Comparison of ENCODE assay signal across 1 cellular context in the genomic region with DNA sequence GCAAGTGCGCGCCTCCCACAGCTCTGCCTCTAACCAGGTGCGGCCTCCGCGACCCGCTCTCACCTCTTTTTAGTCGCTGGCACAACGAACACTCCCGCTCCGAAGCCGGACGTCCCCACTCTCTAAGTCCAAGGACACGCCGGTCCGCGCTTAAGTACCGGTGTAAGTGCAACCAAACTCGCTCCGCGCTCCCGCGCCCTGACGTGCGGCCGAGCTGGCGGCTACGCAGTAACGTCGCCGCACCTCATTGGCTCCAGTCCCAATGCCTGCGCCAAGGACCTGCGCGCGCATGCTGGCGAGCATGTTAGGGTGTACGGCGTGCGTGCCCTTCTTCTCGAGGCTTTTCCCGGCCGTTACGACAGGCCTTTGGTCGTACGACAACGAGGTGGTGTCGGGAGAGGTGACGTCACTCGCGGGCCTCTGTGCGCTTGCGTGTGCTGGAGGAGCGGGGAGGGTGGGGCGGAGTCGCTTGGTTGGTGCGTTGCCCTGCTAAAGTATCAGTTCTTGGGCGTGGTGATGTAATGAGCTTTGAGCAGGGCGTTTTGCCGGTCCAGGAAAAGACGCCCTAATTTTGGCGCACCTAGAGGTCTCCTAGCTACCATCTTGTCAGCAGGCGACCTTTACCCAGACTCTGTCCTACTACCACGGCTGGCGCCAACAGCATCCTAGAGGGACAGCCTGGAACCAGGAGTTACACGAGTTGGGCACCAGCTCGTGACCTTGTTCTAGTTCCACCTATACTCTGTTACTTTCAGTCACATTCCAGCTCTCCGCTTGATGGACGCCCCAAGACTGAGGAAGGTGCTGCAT.
A peak's percentile ranks its signal among the peaks of the same experiment; 100 is the strongest.
TF ChIP-seq lines count a peak whose summit lies in the region.

A gene (minus strand): TSS at position 124 of the 810 bp plus-strand sequence. CDS start 1,141 bp downstream, outside the sequence.

TF ChIP-seq in HEK293, 187 proteins besides CTCF, POLR2A, EP300 and RAD21 (continued from another document and continues in another):
- TF ChIP-seq, protein P1, sequence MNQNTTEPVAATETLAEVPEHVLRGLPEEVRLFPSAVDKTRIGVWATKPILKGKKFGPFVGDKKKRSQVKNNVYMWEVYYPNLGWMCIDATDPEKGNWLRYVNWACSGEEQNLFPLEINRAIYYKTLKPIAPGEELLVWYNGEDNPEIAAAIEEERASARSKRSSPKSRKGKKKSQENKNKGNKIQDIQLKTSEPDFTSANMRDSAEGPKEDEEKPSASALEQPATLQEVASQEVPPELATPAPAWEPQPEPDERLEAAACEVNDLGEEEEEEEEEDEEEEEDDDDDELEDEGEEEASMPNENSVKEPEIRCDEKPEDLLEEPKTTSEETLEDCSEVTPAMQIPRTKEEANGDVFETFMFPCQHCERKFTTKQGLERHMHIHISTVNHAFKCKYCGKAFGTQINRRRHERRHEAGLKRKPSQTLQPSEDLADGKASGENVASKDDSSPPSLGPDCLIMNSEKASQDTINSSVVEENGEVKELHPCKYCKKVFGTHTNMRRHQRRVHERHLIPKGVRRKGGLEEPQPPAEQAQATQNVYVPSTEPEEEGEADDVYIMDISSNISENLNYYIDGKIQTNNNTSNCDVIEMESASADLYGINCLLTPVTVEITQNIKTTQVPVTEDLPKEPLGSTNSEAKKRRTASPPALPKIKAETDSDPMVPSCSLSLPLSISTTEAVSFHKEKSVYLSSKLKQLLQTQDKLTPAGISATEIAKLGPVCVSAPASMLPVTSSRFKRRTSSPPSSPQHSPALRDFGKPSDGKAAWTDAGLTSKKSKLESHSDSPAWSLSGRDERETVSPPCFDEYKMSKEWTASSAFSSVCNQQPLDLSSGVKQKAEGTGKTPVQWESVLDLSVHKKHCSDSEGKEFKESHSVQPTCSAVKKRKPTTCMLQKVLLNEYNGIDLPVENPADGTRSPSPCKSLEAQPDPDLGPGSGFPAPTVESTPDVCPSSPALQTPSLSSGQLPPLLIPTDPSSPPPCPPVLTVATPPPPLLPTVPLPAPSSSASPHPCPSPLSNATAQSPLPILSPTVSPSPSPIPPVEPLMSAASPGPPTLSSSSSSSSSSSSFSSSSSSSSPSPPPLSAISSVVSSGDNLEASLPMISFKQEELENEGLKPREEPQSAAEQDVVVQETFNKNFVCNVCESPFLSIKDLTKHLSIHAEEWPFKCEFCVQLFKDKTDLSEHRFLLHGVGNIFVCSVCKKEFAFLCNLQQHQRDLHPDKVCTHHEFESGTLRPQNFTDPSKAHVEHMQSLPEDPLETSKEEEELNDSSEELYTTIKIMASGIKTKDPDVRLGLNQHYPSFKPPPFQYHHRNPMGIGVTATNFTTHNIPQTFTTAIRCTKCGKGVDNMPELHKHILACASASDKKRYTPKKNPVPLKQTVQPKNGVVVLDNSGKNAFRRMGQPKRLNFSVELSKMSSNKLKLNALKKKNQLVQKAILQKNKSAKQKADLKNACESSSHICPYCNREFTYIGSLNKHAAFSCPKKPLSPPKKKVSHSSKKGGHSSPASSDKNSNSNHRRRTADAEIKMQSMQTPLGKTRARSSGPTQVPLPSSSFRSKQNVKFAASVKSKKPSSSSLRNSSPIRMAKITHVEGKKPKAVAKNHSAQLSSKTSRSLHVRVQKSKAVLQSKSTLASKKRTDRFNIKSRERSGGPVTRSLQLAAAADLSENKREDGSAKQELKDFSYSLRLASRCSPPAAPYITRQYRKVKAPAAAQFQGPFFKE (tag by site-specific recombination; IDR thresholded peaks at IDR 0.05; ENCODE audit: borderline replicate concordance): no peak
- TF ChIP-seq ZNF24 (tag by site-specific recombination; IDR thresholded peaks at IDR 0.05) (no peak), ZNF174 (tag by site-specific recombination; IDR thresholded peaks at IDR 0.05) (no peak), KLF16 (tag by site-specific recombination; IDR thresholded peaks at IDR 0.05) (0 out of 2 replicates have a peak, but pooled peaks have one; percentile 13), ZNF785 (tag by site-specific recombination; IDR thresholded peaks at IDR 0.05) (no peak), ZNF311 (tag by site-specific recombination; IDR thresholded peaks at IDR 0.05; ENCODE audit: borderline replicate concordance) (no peak), SETDB1 (IDR thresholded peaks at IDR 0.05; ENCODE audit: insufficient read length, low read length) (peak; percentile 42), ZNF76 (tag by site-specific recombination; IDR thresholded peaks at IDR 0.05; ENCODE audit: borderline replicate concordance, low read depth) (peak; percentile 91), ZNF433 (tag by site-specific recombination; IDR thresholded peaks at IDR 0.05; ENCODE audit: low read depth) (no peak), FEZF1 (tag by site-specific recombination; IDR thresholded peaks at IDR 0.05) (peak; percentile 50; the same call in 1 of the 2 replicates), ZBTB48 (tag by site-specific recombination; IDR thresholded peaks at IDR 0.05) (no peak; the same call in 1 of the 2 replicates), ZNF701 (tag by site-specific recombination; IDR thresholded peaks at IDR 0.05) (no peak), RBAK (tag by site-specific recombination; IDR thresholded peaks at IDR 0.05) (no peak), ZNF132 (tag by site-specific recombination; IDR thresholded peaks at IDR 0.05; ENCODE audit: borderline replicate concordance) (no peak), ZNF658 (tag by site-specific recombination; IDR thresholded peaks at IDR 0.05) (no peak), ZNF133 (tag by site-specific recombination; IDR thresholded peaks at IDR 0.05) (no peak), ZNF138 (tag by site-specific recombination; IDR thresholded peaks at IDR 0.05; ENCODE audit: borderline replicate concordance) (no peak), ZNF629 (tag by site-specific recombination; IDR thresholded peaks at IDR 0.05) (peak; percentile 99), ZNF843 (tag by site-specific recombination; IDR thresholded peaks at IDR 0.05) (0 out of 2 replicates have a peak, but pooled peaks have one; percentile 9), ZNF146 (tag by site-specific recombination; IDR thresholded peaks at IDR 0.05) (no peak), GLI2 (tag by site-specific recombination; IDR thresholded peaks at IDR 0.05; ENCODE audit: borderline replicate concordance, low read depth) (no peak), ZNF600 (tag by site-specific recombination; IDR thresholded peaks at IDR 0.05) (peak; percentile 63), ZNF660 (tag by site-specific recombination; IDR thresholded peaks at IDR 0.05) (0 out of 2 replicates have a peak, but pooled peaks have one; percentile 11), ZNF114 (tag by site-specific recombination; IDR thresholded peaks at IDR 0.05) (no peak), ZNF621 (tag by site-specific recombination; IDR thresholded peaks at IDR 0.05) (no peak), ZNF664 (tag by site-specific recombination; IDR thresholded peaks at IDR 0.05) (peak; percentile 42; the same call in 1 of the 2 replicates), ZNF248 (tag by site-specific recombination; IDR thresholded peaks at IDR 0.05) (no peak), ZNF266 (tag by site-specific recombination; IDR thresholded peaks at IDR 0.05; ENCODE audit: low read depth) (no peak), ZNF341 (tag by site-specific recombination; IDR thresholded peaks at IDR 0.05; ENCODE audit: low read depth) (peak; percentile 47; the same call in 1 of the 2 replicates), ZNF549 (tag by site-specific recombination; IDR thresholded peaks at IDR 0.05) (no peak), ZNF776 (tag by site-specific recombination; IDR thresholded peaks at IDR 0.05; ENCODE audit: borderline replicate concordance) (no peak), WT1 (tag by site-specific recombination; IDR thresholded peaks at IDR 0.05) (peak; percentile 34; the same call in 1 of the 2 replicates)
- TF ChIP-seq, protein P2, sequence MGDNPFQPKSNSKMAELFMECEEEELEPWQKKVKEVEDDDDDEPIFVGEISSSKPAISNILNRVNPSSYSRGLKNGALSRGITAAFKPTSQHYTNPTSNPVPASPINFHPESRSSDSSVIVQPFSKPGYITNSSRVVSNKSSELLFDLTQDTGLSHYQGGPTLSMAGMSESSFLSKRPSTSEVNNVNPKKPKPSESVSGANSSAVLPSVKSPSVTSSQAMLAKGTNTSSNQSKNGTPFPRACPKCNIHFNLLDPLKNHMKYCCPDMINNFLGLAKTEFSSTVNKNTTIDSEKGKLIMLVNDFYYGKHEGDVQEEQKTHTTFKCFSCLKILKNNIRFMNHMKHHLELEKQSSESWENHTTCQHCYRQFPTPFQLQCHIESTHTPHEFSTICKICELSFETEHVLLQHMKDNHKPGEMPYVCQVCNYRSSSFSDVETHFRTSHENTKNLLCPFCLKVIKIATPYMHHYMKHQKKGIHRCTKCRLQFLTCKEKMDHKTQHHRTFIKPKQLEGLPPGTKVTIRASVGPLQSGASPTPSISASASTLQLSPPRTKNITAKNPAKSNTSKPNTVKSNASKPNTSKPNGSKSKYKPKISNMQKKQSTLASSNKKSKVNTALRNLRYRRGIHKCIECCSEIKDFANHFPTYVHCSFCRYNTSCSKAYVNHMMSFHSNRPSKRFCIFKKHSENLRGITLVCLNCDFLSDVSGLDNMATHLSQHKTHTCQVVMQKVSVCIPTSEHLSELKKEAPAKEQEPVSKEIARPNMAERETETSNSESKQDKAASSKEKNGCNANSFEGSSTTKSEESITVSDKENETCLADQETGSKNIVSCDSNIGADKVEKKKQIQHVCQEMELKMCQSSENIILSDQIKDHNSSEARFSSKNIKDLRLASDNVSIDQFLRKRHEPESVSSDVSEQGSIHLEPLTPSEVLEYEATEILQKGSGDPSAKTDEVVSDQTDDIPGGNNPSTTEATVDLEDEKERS (tag by site-specific recombination; IDR thresholded peaks at IDR 0.05): no peak
- TF ChIP-seq, protein P3, sequence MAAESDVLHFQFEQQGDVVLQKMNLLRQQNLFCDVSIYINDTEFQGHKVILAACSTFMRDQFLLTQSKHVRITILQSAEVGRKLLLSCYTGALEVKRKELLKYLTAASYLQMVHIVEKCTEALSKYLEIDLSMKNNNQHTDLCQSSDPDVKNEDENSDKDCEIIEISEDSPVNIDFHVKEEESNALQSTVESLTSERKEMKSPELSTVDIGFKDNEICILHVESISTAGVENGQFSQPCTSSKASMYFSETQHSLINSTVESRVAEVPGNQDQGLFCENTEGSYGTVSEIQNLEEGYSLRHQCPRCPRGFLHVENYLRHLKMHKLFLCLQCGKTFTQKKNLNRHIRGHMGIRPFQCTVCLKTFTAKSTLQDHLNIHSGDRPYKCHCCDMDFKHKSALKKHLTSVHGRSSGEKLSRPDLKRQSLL (tag by site-specific recombination; IDR thresholded peaks at IDR 0.05): peak; percentile 88
- TF ChIP-seq, protein P4, sequence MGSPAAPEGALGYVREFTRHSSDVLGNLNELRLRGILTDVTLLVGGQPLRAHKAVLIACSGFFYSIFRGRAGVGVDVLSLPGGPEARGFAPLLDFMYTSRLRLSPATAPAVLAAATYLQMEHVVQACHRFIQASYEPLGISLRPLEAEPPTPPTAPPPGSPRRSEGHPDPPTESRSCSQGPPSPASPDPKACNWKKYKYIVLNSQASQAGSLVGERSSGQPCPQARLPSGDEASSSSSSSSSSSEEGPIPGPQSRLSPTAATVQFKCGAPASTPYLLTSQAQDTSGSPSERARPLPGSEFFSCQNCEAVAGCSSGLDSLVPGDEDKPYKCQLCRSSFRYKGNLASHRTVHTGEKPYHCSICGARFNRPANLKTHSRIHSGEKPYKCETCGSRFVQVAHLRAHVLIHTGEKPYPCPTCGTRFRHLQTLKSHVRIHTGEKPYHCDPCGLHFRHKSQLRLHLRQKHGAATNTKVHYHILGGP (tag by site-specific recombination; IDR thresholded peaks at IDR 0.05): no peak
- TF ChIP-seq, protein P5, sequence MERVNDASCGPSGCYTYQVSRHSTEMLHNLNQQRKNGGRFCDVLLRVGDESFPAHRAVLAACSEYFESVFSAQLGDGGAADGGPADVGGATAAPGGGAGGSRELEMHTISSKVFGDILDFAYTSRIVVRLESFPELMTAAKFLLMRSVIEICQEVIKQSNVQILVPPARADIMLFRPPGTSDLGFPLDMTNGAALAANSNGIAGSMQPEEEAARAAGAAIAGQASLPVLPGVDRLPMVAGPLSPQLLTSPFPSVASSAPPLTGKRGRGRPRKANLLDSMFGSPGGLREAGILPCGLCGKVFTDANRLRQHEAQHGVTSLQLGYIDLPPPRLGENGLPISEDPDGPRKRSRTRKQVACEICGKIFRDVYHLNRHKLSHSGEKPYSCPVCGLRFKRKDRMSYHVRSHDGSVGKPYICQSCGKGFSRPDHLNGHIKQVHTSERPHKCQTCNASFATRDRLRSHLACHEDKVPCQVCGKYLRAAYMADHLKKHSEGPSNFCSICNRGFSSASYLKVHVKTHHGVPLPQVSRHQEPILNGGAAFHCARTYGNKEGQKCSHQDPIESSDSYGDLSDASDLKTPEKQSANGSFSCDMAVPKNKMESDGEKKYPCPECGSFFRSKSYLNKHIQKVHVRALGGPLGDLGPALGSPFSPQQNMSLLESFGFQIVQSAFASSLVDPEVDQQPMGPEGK (tag by site-specific recombination; IDR thresholded peaks at IDR 0.05): 0 out of 2 replicates have a peak, but pooled peaks have one; percentile 49
- TF ChIP-seq, protein P6, sequence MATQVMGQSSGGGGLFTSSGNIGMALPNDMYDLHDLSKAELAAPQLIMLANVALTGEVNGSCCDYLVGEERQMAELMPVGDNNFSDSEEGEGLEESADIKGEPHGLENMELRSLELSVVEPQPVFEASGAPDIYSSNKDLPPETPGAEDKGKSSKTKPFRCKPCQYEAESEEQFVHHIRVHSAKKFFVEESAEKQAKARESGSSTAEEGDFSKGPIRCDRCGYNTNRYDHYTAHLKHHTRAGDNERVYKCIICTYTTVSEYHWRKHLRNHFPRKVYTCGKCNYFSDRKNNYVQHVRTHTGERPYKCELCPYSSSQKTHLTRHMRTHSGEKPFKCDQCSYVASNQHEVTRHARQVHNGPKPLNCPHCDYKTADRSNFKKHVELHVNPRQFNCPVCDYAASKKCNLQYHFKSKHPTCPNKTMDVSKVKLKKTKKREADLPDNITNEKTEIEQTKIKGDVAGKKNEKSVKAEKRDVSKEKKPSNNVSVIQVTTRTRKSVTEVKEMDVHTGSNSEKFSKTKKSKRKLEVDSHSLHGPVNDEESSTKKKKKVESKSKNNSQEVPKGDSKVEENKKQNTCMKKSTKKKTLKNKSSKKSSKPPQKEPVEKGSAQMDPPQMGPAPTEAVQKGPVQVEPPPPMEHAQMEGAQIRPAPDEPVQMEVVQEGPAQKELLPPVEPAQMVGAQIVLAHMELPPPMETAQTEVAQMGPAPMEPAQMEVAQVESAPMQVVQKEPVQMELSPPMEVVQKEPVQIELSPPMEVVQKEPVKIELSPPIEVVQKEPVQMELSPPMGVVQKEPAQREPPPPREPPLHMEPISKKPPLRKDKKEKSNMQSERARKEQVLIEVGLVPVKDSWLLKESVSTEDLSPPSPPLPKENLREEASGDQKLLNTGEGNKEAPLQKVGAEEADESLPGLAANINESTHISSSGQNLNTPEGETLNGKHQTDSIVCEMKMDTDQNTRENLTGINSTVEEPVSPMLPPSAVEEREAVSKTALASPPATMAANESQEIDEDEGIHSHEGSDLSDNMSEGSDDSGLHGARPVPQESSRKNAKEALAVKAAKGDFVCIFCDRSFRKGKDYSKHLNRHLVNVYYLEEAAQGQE (tag by site-specific recombination; IDR thresholded peaks at IDR 0.05): no peak
- TF ChIP-seq, protein P7, sequence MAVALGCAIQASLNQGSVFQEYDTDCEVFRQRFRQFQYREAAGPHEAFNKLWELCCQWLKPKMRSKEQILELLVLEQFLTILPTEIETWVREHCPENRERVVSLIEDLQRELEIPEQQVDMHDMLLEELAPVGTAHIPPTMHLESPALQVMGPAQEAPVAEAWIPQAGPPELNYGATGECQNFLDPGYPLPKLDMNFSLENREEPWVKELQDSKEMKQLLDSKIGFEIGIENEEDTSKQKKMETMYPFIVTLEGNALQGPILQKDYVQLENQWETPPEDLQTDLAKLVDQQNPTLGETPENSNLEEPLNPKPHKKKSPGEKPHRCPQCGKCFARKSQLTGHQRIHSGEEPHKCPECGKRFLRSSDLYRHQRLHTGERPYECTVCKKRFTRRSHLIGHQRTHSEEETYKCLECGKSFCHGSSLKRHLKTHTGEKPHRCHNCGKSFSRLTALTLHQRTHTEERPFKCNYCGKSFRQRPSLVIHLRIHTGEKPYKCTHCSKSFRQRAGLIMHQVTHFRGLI (tag by site-specific recombination; IDR thresholded peaks at IDR 0.05): peak; percentile 30; the same call in 1 of the 2 replicates
